Comparison of ENCODE assay signal across 11 cellular contexts in the genomic region with DNA sequence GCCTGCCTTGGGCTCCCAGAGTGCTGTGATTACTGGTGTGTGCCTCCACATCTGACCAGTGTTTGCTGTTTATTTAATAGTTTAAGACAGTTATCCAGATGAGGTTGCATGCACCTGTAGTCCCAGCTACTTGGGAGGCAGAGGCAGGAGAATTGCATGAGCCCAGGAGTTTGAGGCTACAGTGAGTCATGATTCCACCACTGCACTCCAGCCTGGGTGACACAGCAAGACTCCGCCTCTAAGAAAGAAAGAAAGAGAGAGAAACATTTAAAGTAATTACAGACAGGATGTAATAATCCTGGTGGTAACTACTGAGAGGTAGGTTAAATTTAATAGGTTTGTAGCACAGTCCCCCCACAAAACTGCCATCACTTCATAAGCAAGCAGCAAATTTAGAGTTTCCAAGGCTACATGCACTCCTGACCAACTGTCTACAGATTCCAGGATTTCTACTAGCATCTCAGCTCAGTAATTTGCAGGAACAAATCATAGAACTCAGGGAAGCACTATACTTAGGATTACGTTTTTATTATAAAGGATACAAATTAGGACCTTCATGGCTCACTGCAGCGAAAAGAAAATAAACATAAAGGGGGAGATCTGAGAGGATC.
DNase-seq lines count a peak whose midpoint lies in the region; ATAC-seq and TF ChIP-seq lines count a peak whose summit lies in the region.
"Had no signal": no experiment of that assay in that cellular context is flagged by ENCODE, and none has a peak within 500 bp of the region (broad histone marks: within the 10 kb centered on the region; RNA-seq: fewer than 3 reads in every experiment).

No MANE protein-coding gene starts in this region.

- intact Hi-C loops in activated T-helper 1 cell treated with anti-CD3 and anti-CD28 coated beads, Interleukin-12 subunit alpha, Interleukin-12 subunit beta, Interleukin-2, Interleukin-4 antibody, amounts not matched to agents 30 ng/mL and 10 ng/mL and 1 ng/mL, durations not matched to agents 14 hours and 24 hours and 36 hours (cut with micrococcal nuclease): no loop called here

- H3K27ac ChIP-seq in AG04450 (ENCODE audit: low read depth, low read length): no peak overlapping the region

- no peak overlapping the region for H3K4me3 ChIP-seq in AG04450 (ENCODE audit: low read depth, low read length)

- ATAC-seq in GM18517 (IDR thresholded peaks at IDR 0.05; ENCODE audit: unreplicated experiment): no peak
- no peak for ATAC-seq in omental fat pad (ENCODE audit: low FRiP score)
- ATAC-seq: naive thymus-derived CD4-positive, alpha-beta T cell had no signal

- no peak overlapping the region for H3K4me3 Mint-ChIP-seq in activated T-helper 1 cell treated with anti-CD3 and anti-CD28 coated beads, Interleukin-12 subunit alpha, Interleukin-12 subunit beta, Interleukin-2, Interleukin-4 antibody, amounts not matched to agents 30 ng/mL and 10 ng/mL and 1 ng/mL, durations not matched to agents 14 hours and 24 hours and 36 hours
- H3K4me3 Mint-ChIP-seq: central memory CD8-positive, alpha-beta T cell; naive thymus-derived CD4-positive, alpha-beta T cell had no signal

- CTCF ChIA-PET in AG04450 (lab: Charles Lee): no interaction called here

- no peaks in the 10 kb centered on the region for H3K27me3 ChIP-seq in AG04450 (ENCODE audit: control insufficient read depth, insufficient read depth, low read length)

- H3K4me1 Mint-ChIP-seq in activated T-helper 1 cell treated with anti-CD3 and anti-CD28 coated beads, Interleukin-12 subunit alpha, Interleukin-12 subunit beta, Interleukin-2, Interleukin-4 antibody, amounts not matched to agents 30 ng/mL and 10 ng/mL and 1 ng/mL, durations not matched to agents 14 hours and 24 hours and 36 hours (ENCODE audit: low read depth): peaks cover 23% of the 10 kb centered on the region

- TF ChIP-seq CTCF in AG04450 (IDR thresholded peaks at IDR 0.05; ENCODE audit: low read depth, low read length) (no peak), omental fat pad (IDR thresholded peaks at IDR 0.05) (no peak)

- DNase-seq in AG04450 (ENCODE audit: low read depth, low spot score) (peak; percentile 13), HT1080 (ENCODE audit: low read depth) (peak; percentile 87), iris pigment epithelial cell (ENCODE audit: low read depth) (peak; percentile 79), omental fat pad (ENCODE audit: low spot score) (no peak), NCI-H146 (lab: John Stamatoyannopoulos, UW) (no peak), retina (no peak)
- DNase-seq in activated T-helper 1 cell treated with anti-CD3 and anti-CD28 coated beads, Interleukin-12 subunit alpha, Interleukin-12 subunit beta, Interleukin-2, Interleukin-4 antibody, amounts not matched to agents 30 ng/mL and 10 ng/mL and 1 ng/mL, durations not matched to agents 14 hours and 24 hours and 36 hours (ENCODE audit: low spot score): no peak
- DNase-seq: DMS79 treated with DMSO at 0.1 percent for 48 hours had no signal

- no peaks in the 10 kb centered on the region for H3K27me3 Mint-ChIP-seq in activated T-helper 1 cell treated with anti-CD3 and anti-CD28 coated beads, Interleukin-12 subunit alpha, Interleukin-12 subunit beta, Interleukin-2, Interleukin-4 antibody, amounts not matched to agents 30 ng/mL and 10 ng/mL and 1 ng/mL, durations not matched to agents 14 hours and 24 hours and 36 hours (ENCODE audit: insufficient read depth)
- H3K27me3 Mint-ChIP-seq: central memory CD8-positive, alpha-beta T cell; naive thymus-derived CD4-positive, alpha-beta T cell had no signal

- H3K27ac Mint-ChIP-seq in activated T-helper 1 cell treated with anti-CD3 and anti-CD28 coated beads, Interleukin-12 subunit alpha, Interleukin-12 subunit beta, Interleukin-2, Interleukin-4 antibody, amounts not matched to agents 30 ng/mL and 10 ng/mL and 1 ng/mL, durations not matched to agents 14 hours and 24 hours and 36 hours: peak overlapping the region; percentile 73

- H3K36me3 Mint-ChIP-seq in activated T-helper 1 cell treated with anti-CD3 and anti-CD28 coated beads, Interleukin-12 subunit alpha, Interleukin-12 subunit beta, Interleukin-2, Interleukin-4 antibody, amounts not matched to agents 30 ng/mL and 10 ng/mL and 1 ng/mL, durations not matched to agents 14 hours and 24 hours and 36 hours (ENCODE audit: low read depth): peaks cover 37% of the 10 kb centered on the region

- POLR2A ChIA-PET in AG04450 (lab: Yijun Ruan, JAX): interaction anchor here (0.7 kb wide), 1 partner anchor 72 kb away, joined by 5 read pairs; no protein-coding TSS in a partner anchor

- no peaks in the 10 kb centered on the region for H3K9me3 Mint-ChIP-seq in activated T-helper 1 cell treated with anti-CD3 and anti-CD28 coated beads, Interleukin-12 subunit alpha, Interleukin-12 subunit beta, Interleukin-2, Interleukin-4 antibody, amounts not matched to agents 30 ng/mL and 10 ng/mL and 1 ng/mL, durations not matched to agents 14 hours and 24 hours and 36 hours
- H3K9me3 Mint-ChIP-seq: central memory CD8-positive, alpha-beta T cell had no signal

- H3K9me3 ChIP-seq in AG04450 (ENCODE audit: control insufficient read depth, insufficient read depth, low read length): no peaks in the 10 kb centered on the region

Comparison
In these comparisons a context has a peak if more than half of its experiments do, and no peak if none do; other contexts are left out.
1. DNase-seq: peak in AG04450 (single experiment), HT1080 (single experiment) and iris pigment epithelial cell (single experiment); none in activated T-helper 1 cell treated with anti-CD3 and anti-CD28 coated beads, Interleukin-12 subunit alpha, Interleukin-12 subunit beta, Interleukin-2, Interleukin-4 antibody, amounts not matched to agents 30 ng/mL and 10 ng/mL and 1 ng/mL, durations not matched to agents 14 hours and 24 hours and 36 hours (single experiment), omental fat pad (single experiment), NCI-H146 (single experiment) and retina (single experiment).